15 cellular contexts compared by ENCODE assay signal in genomic region chr10:33195608-33196376, GRCh38.
DNase-seq lines count a peak whose midpoint lies in the region; ATAC-seq and TF ChIP-seq lines count a peak whose summit lies in the region.
"Had no signal": no experiment of that assay in that cellular context is flagged by ENCODE, and none has a peak within 500 bp of the region (broad histone marks: within the 10 kb centered on the region; RNA-seq: fewer than 3 reads in every experiment).

No MANE protein-coding gene starts in this region.

- TF ChIP-seq RAD21 in liver (IDR thresholded peaks at IDR 0.05) = no peak

- no peaks in the 10 kb centered on the region for H3K27me3 ChIP-seq in body of pancreas
- no peaks in the 10 kb centered on the region for H3K27me3 ChIP-seq in liver (ENCODE audit: control insufficient read depth in 4 of 4, insufficient read depth in 4 of 4, low read length in 3 of 4)
- H3K27me3 ChIP-seq in spleen (replicated peaks in 1 of 7) = no peaks in the 10 kb centered on the region

- H3K4me3 ChIP-seq in body of pancreas (no peak overlapping the region), liver (ENCODE audit: low read depth in 1 of 3, low read length in 3 of 3) (no peak overlapping the region), spleen (no peak overlapping the region)

- no peak for TF ChIP-seq CTCF in body of pancreas (IDR thresholded peaks at IDR 0.05)
- no peak for TF ChIP-seq CTCF in liver (IDR thresholded peaks at IDR 0.05; ENCODE audit: low read depth, low read length, missing input control)
- no peak for TF ChIP-seq CTCF in spleen (IDR thresholded peaks at IDR 0.05 in 8 of 11, conservative IDR thresholded peaks at IDR 0.05 in 3 of 11)

- H3K36me3 ChIP-seq in body of pancreas (replicated peaks in 1 of 2; ENCODE audit: insufficient read depth in 1 of 2, low read depth in 2 of 2) (no peaks in the 10 kb centered on the region), liver (ENCODE audit: control insufficient read depth in 4 of 4, insufficient read depth in 3 of 4, low read depth in 1 of 4, low read length in 3 of 4) (peaks cover 0 to 7% (median 3%) of the 10 kb centered on the region in 4 donors), spleen (peaks cover 0 to 40% (median 2%) of the 10 kb centered on the region in 6 donors)

- TF ChIP-seq POLR2A in body of pancreas (IDR thresholded peaks at IDR 0.05) (no peak), spleen (IDR thresholded peaks at IDR 0.05) (no peak)

- H3K9me3 ChIP-seq in body of pancreas (no peaks in the 10 kb centered on the region), liver (ENCODE audit: control insufficient read depth in 4 of 4, low read length in 3 of 4) (no peaks in the 10 kb centered on the region), spleen (no peaks in the 10 kb centered on the region)

- ATAC-seq in body of pancreas (no peak), GM21825 (IDR thresholded peaks at IDR 0.05; ENCODE audit: unreplicated experiment) (no peak)
- ATAC-seq: natural killer cell treated with Interleukin-12 subunit alpha and Interleukin-12 subunit beta and Interleukin-15 and Interleukin-18, amount 100 ng/mL, for 72 hours had no signal

- DNase-seq in DMS53 (lab: John Stamatoyannopoulos, UW) (peak; percentile 59), DMS53 treated with DMSO at 0.1 percent for 48 hours (lab: John Stamatoyannopoulos, UW; ENCODE audit: unreplicated experiment) (no peak), body of pancreas (no peak), spleen (no peak), DMS79 treated with DMSO at 0.1 percent for 48 hours (lab: John Stamatoyannopoulos, UW) (no peak)
- no peak for DNase-seq in activated CD8-positive, alpha-beta memory T cell treated with anti-CD3 and anti-CD28 coated beads for 24 hours
- DNase-seq: 8988T; activated B cell treated with CpG ODN at 0.5 μM for 24 hours; activated CD8-positive, alpha-beta memory T cell treated with anti-CD3 and anti-CD28 coated beads, Interleukin-2, amount 50 U/mL, for 48 hours; activated naive CD8-positive, alpha-beta T cell treated with anti-CD3 and anti-CD28 coated beads, Interleukin-2, amount 10 ng/mL, durations not matched to agents 7 days and 5 days; COR-L47; NCI-H2171 had no signal

- H3K9ac ChIP-seq in liver (ENCODE audit: low read depth in 1 of 2, low read length in 2 of 2) = no peak overlapping the region

- intact Hi-C loops in body of pancreas (cut with DNase I) (no loop called here), spleen (cut with DNase I; ENCODE audit: low total_unique reads) (no loop called here)

- H3K4me1 ChIP-seq in body of pancreas = peaks cover 54% of the 10 kb centered on the region
- peaks cover 10 to 43% (median 40%) of the 10 kb centered on the region in 4 donors for H3K4me1 ChIP-seq in liver (ENCODE audit: control insufficient read depth in 4 of 4, insufficient read depth in 4 of 4, low read length in 3 of 4)
- H3K4me1 ChIP-seq in spleen = peaks cover 11 to 62% (median 32%) of the 10 kb centered on the region in 6 donors

- H3K27ac ChIP-seq in body of pancreas (peak overlapping the region in 3 of 4 donors; percentile 52 to 71 (median 60)), liver (ENCODE audit: low read depth in 1 of 2, low read length in 2 of 2) (peak overlapping the region; percentile 79 to 92), spleen (peak overlapping the region; percentile 10 to 81 (median 70))

- WGBS in body of pancreas, 2 donors = 35% methylated on average over 8 of the region's 8 CpGs
- WGBS in liver = 54% methylated on average over 8 of the region's 8 CpGs
- 75 to 82% (median 80%) methylated on average over 8 of the region's 8 CpGs for WGBS in spleen, 5 donors

TF ChIP-seq in liver, 16 proteins besides CTCF, POLR2A, EP300 and RAD21:
- TF ChIP-seq HNF4A (conservative IDR thresholded peaks at IDR 0.05) (peak; percentile 55 to 59), FOXA2 (IDR thresholded peaks at IDR 0.05) (no peak), ZBTB33 (IDR thresholded peaks at IDR 0.05) (no peak), YY1 (IDR thresholded peaks at IDR 0.05) (no peak), ATF3 (IDR thresholded peaks at IDR 0.05) (no peak), FOXA1 (IDR thresholded peaks at IDR 0.05) (no peak), RXRA (IDR thresholded peaks at IDR 0.05) (peak in 1 of 2 donors; percentile 50), GABPA (IDR thresholded peaks at IDR 0.05 in 1 of 2, conservative IDR thresholded peaks at IDR 0.05 in 1 of 2) (no peak), TAF1 (conservative IDR thresholded peaks at IDR 0.05) (no peak), NR2F2 (IDR thresholded peaks at IDR 0.05) (no peak), HNF4G (IDR thresholded peaks at IDR 0.05) (no peak), JUND (IDR thresholded peaks at IDR 0.05) (peak in 1 of 2 donors; percentile 8), SP1 (IDR thresholded peaks at IDR 0.05) (peak; percentile 23), EGR1 (IDR thresholded peaks at IDR 0.05; ENCODE audit: low read depth in 2 of 2) (no peak), MAX (IDR thresholded peaks at IDR 0.05) (no peak)
- TF ChIP-seq, protein P1, sequence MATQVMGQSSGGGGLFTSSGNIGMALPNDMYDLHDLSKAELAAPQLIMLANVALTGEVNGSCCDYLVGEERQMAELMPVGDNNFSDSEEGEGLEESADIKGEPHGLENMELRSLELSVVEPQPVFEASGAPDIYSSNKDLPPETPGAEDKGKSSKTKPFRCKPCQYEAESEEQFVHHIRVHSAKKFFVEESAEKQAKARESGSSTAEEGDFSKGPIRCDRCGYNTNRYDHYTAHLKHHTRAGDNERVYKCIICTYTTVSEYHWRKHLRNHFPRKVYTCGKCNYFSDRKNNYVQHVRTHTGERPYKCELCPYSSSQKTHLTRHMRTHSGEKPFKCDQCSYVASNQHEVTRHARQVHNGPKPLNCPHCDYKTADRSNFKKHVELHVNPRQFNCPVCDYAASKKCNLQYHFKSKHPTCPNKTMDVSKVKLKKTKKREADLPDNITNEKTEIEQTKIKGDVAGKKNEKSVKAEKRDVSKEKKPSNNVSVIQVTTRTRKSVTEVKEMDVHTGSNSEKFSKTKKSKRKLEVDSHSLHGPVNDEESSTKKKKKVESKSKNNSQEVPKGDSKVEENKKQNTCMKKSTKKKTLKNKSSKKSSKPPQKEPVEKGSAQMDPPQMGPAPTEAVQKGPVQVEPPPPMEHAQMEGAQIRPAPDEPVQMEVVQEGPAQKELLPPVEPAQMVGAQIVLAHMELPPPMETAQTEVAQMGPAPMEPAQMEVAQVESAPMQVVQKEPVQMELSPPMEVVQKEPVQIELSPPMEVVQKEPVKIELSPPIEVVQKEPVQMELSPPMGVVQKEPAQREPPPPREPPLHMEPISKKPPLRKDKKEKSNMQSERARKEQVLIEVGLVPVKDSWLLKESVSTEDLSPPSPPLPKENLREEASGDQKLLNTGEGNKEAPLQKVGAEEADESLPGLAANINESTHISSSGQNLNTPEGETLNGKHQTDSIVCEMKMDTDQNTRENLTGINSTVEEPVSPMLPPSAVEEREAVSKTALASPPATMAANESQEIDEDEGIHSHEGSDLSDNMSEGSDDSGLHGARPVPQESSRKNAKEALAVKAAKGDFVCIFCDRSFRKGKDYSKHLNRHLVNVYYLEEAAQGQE (IDR thresholded peaks at IDR 0.05) = no peak
